Comparison of ENCODE assay signal across 1 cellular context in genomic region chr18:31203794-31204148, GRCh38.
A peak's percentile ranks its signal among the peaks of the same experiment; 100 is the strongest.
TF ChIP-seq lines count a peak whose summit lies in the region.

No MANE protein-coding gene starts in this region.

TF ChIP-seq in K562, 482 proteins besides CTCF, POLR2A, EP300 and RAD21:
- peak; percentile 41; the same call in 1 of the 2 replicates for TF ChIP-seq ZNF512 (tag; IDR thresholded peaks at IDR 0.05)
- no peak for TF ChIP-seq TBP (optimal IDR thresholded peaks at IDR 0.05; ENCODE audit: low read depth, low read length)
- TF ChIP-seq DIDO1 (tag; IDR thresholded peaks at IDR 0.05; ENCODE audit: low read depth) = no peak
- TF ChIP-seq ZNF384 (IDR thresholded peaks at IDR 0.05; ENCODE audit: low read depth, low read length) = 0 out of 2 replicates have a peak, but pooled peaks have one; percentile 15
- 0 out of 2 replicates have a peak, but pooled peaks have one; percentile 42 for TF ChIP-seq DPF2 (IDR thresholded peaks at IDR 0.05)
- no peak for TF ChIP-seq NR0B1 (IDR thresholded peaks at IDR 0.05; ENCODE audit: partially characterized antibody)
- TF ChIP-seq TAL1 (IDR thresholded peaks at IDR 0.05) = peak; percentile 33; the same call in 1 of the 2 replicates
TF ChIP-seq in K562: peak in this region for 4.
